In the genomic region with DNA sequence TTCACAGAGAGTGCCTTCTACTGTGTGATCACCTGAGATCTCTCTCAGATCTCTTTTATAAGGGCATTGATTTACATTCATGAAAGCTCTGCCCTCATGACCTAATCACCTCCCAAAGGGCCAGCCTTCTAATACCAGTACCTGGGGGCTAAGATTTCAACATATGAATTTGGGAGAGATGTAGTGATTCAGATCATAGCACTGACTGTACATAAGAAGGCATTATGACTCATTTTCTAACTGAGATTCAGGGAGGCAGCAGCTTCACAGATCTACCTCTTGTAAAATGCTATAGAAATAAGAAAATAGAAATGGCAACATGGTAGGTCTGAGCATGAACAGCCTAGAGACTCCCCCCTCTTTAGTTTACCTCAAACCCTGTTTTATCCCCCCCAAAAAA, we compare ENCODE assay signal across 24 cellular contexts. TPM values are rescaled to one million over a fixed set of nuclear protein-coding genes. Genes with fewer than 3 reads are reported as not detected.
DNase-seq lines count a peak whose midpoint lies in the region; ATAC-seq, FAIRE-seq and TF ChIP-seq lines count a peak whose summit lies in the region.
"Had no signal": no experiment of that assay in that cellular context is flagged by ENCODE, and none has a peak within 500 bp of the region (broad histone marks: within the 10 kb centered on the region; RNA-seq: fewer than 3 reads in every experiment).

No MANE protein-coding gene starts in this region.

- H3K27ac ChIP-seq in RWPE2 (ENCODE audit: poor library complexity, severe bottlenecking), result no peak overlapping the region
- H3K27ac ChIP-seq: spleen had no signal

- ATAC-seq in RWPE2 (ENCODE audit: low read depth) (peak; percentile 89), omental fat pad (ENCODE audit: low FRiP score) (peak; percentile 81), GM21423 (IDR thresholded peaks at IDR 0.05; ENCODE audit: unreplicated experiment) (no peak)
- ATAC-seq: left lobe of liver had no signal

- no peak for TF ChIP-seq POLR2A in H54 (IDR thresholded peaks at IDR 0.05; ENCODE audit: low read depth, low read length)

- no peak overlapping the region for H3K4me3 ChIP-seq in RWPE2 (ENCODE audit: severe bottlenecking)
- H3K4me3 ChIP-seq: spleen had no signal

- FAIRE-seq in H54 (lab: Jason Lieb, UNC) (peak; percentile 93), urothelium cell line (lab: Jason Lieb, UNC) (no peak)
- FAIRE-seq: GM12892, TTC549 had no signal

- DNase-seq in H54 (ENCODE audit: insufficient read length, low spot score) (no peak), RWPE2 (ENCODE audit: low spot score) (no peak), fibroblast of gingiva (ENCODE audit: low read depth) (peak; percentile 41), omental fat pad (ENCODE audit: low spot score) (no peak), NOMO-1 (lab: John Stamatoyannopoulos, UW; ENCODE audit: unreplicated experiment in 2 of 2) (no peak), urothelium cell line (ENCODE audit: low spot score) (no peak), SHP77 treated with DMSO at 0.1 percent for 48 hours (lab: John Stamatoyannopoulos, UW) (no peak)
- DNase-seq: activated CD4-positive, alpha-beta T cell treated with anti-CD3 and anti-CD28 coated beads for 4 hours; activated CD8-positive, alpha-beta memory T cell treated with anti-CD3 and anti-CD28 coated beads, Interleukin-2, amount 50 U/mL, for 4 hours; activated effector memory CD4-positive, alpha-beta T cell treated with anti-CD3 and anti-CD28 coated beads, Interleukin-2, amount 50 U/mL, for 16 hours; CD4-positive, alpha-beta memory T cell; DMS153; H7; midbrain; NCI-H146; NCI-H2227 treated with DMSO at 0.1 percent for 48 hours; nephron progenitor cell; RPMI8226; spleen; SW 1271 had no signal

- H3K9me3 ChIP-seq in RWPE2 (ENCODE audit: severe bottlenecking), result no peaks in the 10 kb centered on the region
- H3K9me3 ChIP-seq: spleen had no signal

- no peaks in the 10 kb centered on the region for H3K27me3 ChIP-seq in RWPE2 (ENCODE audit: insufficient read depth, poor library complexity, severe bottlenecking)
- H3K27me3 ChIP-seq: spleen had no signal

- H3K4me1 ChIP-seq in RWPE2 (ENCODE audit: insufficient read depth, poor library complexity, severe bottlenecking), result peaks cover 34% of the 10 kb centered on the region
- H3K4me1 ChIP-seq: spleen had no signal

- no peaks in the 10 kb centered on the region for H3K36me3 ChIP-seq in RWPE2 (ENCODE audit: low read depth)
- H3K36me3 ChIP-seq: spleen had no signal

- TF ChIP-seq CTCF in RWPE2 (IDR thresholded peaks at IDR 0.05; ENCODE audit: poor library complexity, severe bottlenecking), result no peak
- TF ChIP-seq CTCF in omental fat pad (IDR thresholded peaks at IDR 0.05), result no peak

RNA-seq across cellular contexts. Expression of a gene that starts 39.6 kb away (rescaled TPM):
- total RNA-seq in omental fat pad, result 10 to 100 TPM; 36.9 to 99.6 (median 70.9) TPM
- total RNA-seq: CD4-positive, alpha-beta memory T cell had no signal
